In the genomic region with DNA sequence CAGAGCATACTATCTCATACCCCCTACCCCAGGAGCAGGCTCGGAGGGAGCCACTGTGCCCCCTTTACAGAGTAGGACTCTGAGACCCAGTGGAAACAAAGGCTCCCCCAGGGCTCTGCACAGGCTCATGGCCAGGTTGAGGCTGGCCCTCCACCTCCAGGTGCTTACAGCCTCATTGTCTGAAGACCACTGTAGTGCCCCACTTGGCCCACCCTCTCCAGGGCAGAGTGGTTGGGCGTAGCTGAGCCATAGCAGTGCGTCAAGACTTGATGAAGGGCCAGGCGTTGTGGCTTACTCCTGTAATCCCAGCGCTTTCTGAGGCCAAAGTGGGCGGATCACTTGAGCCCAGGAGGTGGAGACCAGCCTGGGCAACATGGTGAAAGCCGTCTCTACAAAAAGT, we compare ENCODE assay signal across 10 cellular contexts. TPM values are rescaled to one million over a fixed set of nuclear protein-coding genes. Genes with fewer than 3 reads are reported as not detected.
DNase-seq lines count a peak whose midpoint lies in the region; ATAC-seq and TF ChIP-seq lines count a peak whose summit lies in the region.
"Had no signal": no experiment of that assay in that cellular context is flagged by ENCODE, and none has a peak within 500 bp of the region (broad histone marks: within the 10 kb centered on the region; RNA-seq: fewer than 3 reads in every experiment).

No MANE protein-coding gene starts in this region.

- H3K9ac ChIP-seq in neural progenitor cell: no peak overlapping the region

- H3K36me3 Mint-ChIP-seq in CD14-positive monocyte (peaks cover 62 to 81% of the 10 kb centered on the region in 2 donors), neural progenitor cell (peaks cover 27% of the 10 kb centered on the region)

- H3K9me3 Mint-ChIP-seq in CD14-positive monocyte: peaks cover 0 to 9% (median 8%) of the 10 kb centered on the region in 7 donors
- H3K9me3 Mint-ChIP-seq in neural progenitor cell: peaks cover 9% of the 10 kb centered on the region

- BruUV-seq in PC-9 (replicated peaks; lab: Mats Ljungman, UMichigan): no TSS peak

- H4K20me1 ChIP-seq in PC-9 (ENCODE audit: insufficient read depth) (no peaks in the 10 kb centered on the region), neural progenitor cell (ENCODE audit: low read depth) (no peaks in the 10 kb centered on the region)

- intact Hi-C loops in CD14-positive monocyte (cut with micrococcal nuclease) (no loop called here), PC-9 (cut with micrococcal nuclease; ENCODE audit: unreplicated experiment) (no loop called here)

- POLR2A ChIA-PET in PC-9 (lab: Charles Lee; ENCODE audit: unreplicated experiment): no interaction called here

- H3K36me3 ChIP-seq in PC-9 (ENCODE audit: low read depth) (peaks cover 35% of the 10 kb centered on the region), neural progenitor cell (no peaks in the 10 kb centered on the region), SJCRH30 (peaks cover 33% of the 10 kb centered on the region)

- H2AFZ ChIP-seq in PC-9: no peak overlapping the region
- no peak overlapping the region for H2AFZ ChIP-seq in neural progenitor cell (replicated peaks)

- H3K9me2 ChIP-seq in PC-9 (ENCODE audit: insufficient read depth): no peaks in the 10 kb centered on the region

- H3K27me3 ChIP-seq in PC-9 (ENCODE audit: insufficient read depth, low read depth) (no peaks in the 10 kb centered on the region), neural progenitor cell (no peaks in the 10 kb centered on the region), SJCRH30 (no peaks in the 10 kb centered on the region)

- H3K27ac Mint-ChIP-seq in CD14-positive monocyte: peak overlapping the region in 6 of 7 donors; percentile 35 to 89 (median 68)
- H3K27ac Mint-ChIP-seq in neural progenitor cell: no peak overlapping the region

- TF ChIP-seq CTCF in CD14-positive monocyte (IDR thresholded peaks at IDR 0.05) (no peak), PC-9 (conservative IDR thresholded peaks at IDR 0.05) (no peak), neural progenitor cell (IDR thresholded peaks at IDR 0.05) (no peak)

- H3K4me3 Mint-ChIP-seq in CD14-positive monocyte: peak overlapping the region in 1 of 2 donors; percentile 45
- peak overlapping the region; percentile 95 for H3K4me3 Mint-ChIP-seq in neural progenitor cell

- H3K27ac ChIP-seq in PC-9 (no peak overlapping the region), neural progenitor cell (no peak overlapping the region), SJCRH30 (no peak overlapping the region)

- no peak for DNase-seq in CD14-positive monocyte (ENCODE audit: low spot score)
- no peak for DNase-seq in PC-9
- no peak for DNase-seq in neural progenitor cell (ENCODE audit: low spot score)
- no peak for DNase-seq in NOMO-1 treated with DMSO at 0.1 percent for 48 hours (lab: John Stamatoyannopoulos, UW; ENCODE audit: unreplicated experiment)
- no peak for DNase-seq in SJCRH30
- no peak for DNase-seq in SW 1271 (lab: John Stamatoyannopoulos, UW)
- DNase-seq: kidney glomerular epithelial cell had no signal

- 0 out of 2 replicates have a peak overlapping the region, but pooled peaks have one; percentile 81 for H3K4me3 ChIP-seq in PC-9
- no peak overlapping the region for H3K4me3 ChIP-seq in neural progenitor cell
- H3K4me3 ChIP-seq in SJCRH30: no peak overlapping the region

- ATAC-seq in esophagus mucosa (peak; percentile 11), HG02642 (IDR thresholded peaks at IDR 0.05; ENCODE audit: poor library complexity, unreplicated experiment) (no peak)
- ATAC-seq: K562 had no signal

- peaks cover 62% of the 10 kb centered on the region for H3F3A ChIP-seq in PC-9 (ENCODE audit: insufficient read depth, low read depth)
- peaks cover 21% of the 10 kb centered on the region for H3F3A ChIP-seq in neural progenitor cell (ENCODE audit: low read depth)

- peaks cover 54% of the 10 kb centered on the region for H3K4me1 ChIP-seq in PC-9 (replicated peaks; ENCODE audit: insufficient read depth)
- H3K4me1 ChIP-seq in neural progenitor cell: peaks cover 11% of the 10 kb centered on the region
- peaks cover 7% of the 10 kb centered on the region for H3K4me1 ChIP-seq in SJCRH30

- CTCF ChIA-PET in PC-9 (lab: Charles Lee): no interaction called here

- peak overlapping the region; percentile 98 for H3K4me2 ChIP-seq in PC-9
- peak overlapping the region; percentile 99 for H3K4me2 ChIP-seq in neural progenitor cell

- H3K4me1 Mint-ChIP-seq in CD14-positive monocyte: peaks cover 66% of the 10 kb centered on the region
- H3K4me1 Mint-ChIP-seq in neural progenitor cell: peaks cover 17% of the 10 kb centered on the region

- H3K79me2 ChIP-seq in PC-9 (ENCODE audit: low read depth) (peaks cover 51% of the 10 kb centered on the region), neural progenitor cell (ENCODE audit: low read depth) (peaks cover 15% of the 10 kb centered on the region)

- H3K27me3 Mint-ChIP-seq in CD14-positive monocyte (ENCODE audit: low read depth in 3 of 3) (peaks cover 0 to 5% (median 1%) of the 10 kb centered on the region in 3 donors), neural progenitor cell (ENCODE audit: insufficient read depth, low read depth) (peaks cover 9% of the 10 kb centered on the region)

- H3K9me3 ChIP-seq in PC-9 (ENCODE audit: insufficient read depth, low read depth): peaks cover 4% of the 10 kb centered on the region
- no peaks in the 10 kb centered on the region for H3K9me3 ChIP-seq in neural progenitor cell (ENCODE audit: low read depth)
- H3K9me3 ChIP-seq in SJCRH30 (replicated peaks): peaks cover 6% of the 10 kb centered on the region; the same call in 1 of the 2 replicates

RNA-seq across cellular contexts. Expression of a gene that starts 1.7 kb away (rescaled TPM):
- polyA plus RNA-seq in CD14-positive monocyte: 10 to 100 TPM in 1 of 2 donors, 1 to 10 TPM in 1; 9.1 to 10.3 TPM
- total RNA-seq in PC-9 (2021) (79.6 and 93.2 TPM in 2 replicates), esophagus mucosa (45.2 TPM), neural progenitor cell (ENCODE audit: low replicate concordance) (21.0 and 29.2 TPM in 2 replicates)
- 15.3 and 19.9 TPM in 2 replicates for total RNA-seq in SJCRH30 (2014; rRNA removed; shearing (Covaris generic))

RNA-seq across cellular contexts. Expression of a gene that starts 12.5 kb away (rescaled TPM):
- polyA plus RNA-seq in CD14-positive monocyte: 1 to 10 TPM; 3.6 to 5.8 TPM
- total RNA-seq in PC-9 (2021) (97.8 and 124 TPM in 2 replicates), esophagus mucosa (78.4 TPM), neural progenitor cell (ENCODE audit: low replicate concordance) (1.4 and 7.1 TPM in 2 replicates)
- total RNA-seq in SJCRH30 (2014; rRNA removed; shearing (Covaris generic)): 2.5 TPM in 2 replicates

RNA-seq across cellular contexts. Expression of a gene that starts 24.5 kb away (rescaled TPM):
- 10 to 100 TPM; 34.9 to 43.0 TPM for polyA plus RNA-seq in CD14-positive monocyte
- total RNA-seq in PC-9 (2021): 76.7 and 102 TPM in 2 replicates
- total RNA-seq in esophagus mucosa: 61.6 TPM
- total RNA-seq in neural progenitor cell (ENCODE audit: low replicate concordance): 30.0 and 54.4 TPM in 2 replicates
- 45.2 and 49.7 TPM in 2 replicates for total RNA-seq in SJCRH30 (2014; rRNA removed; shearing (Covaris generic))
